In genomic region chr1:156500578-156500846, GRCh38 we compare ENCODE assay signal across 8 cellular contexts. TPM values are rescaled to one million over a fixed set of nuclear protein-coding genes. Genes with fewer than 3 reads are reported as not detected.
A peak's percentile ranks its signal among the peaks of the same experiment; 100 is the strongest.
DNase-seq lines count a peak whose midpoint lies in the region; ATAC-seq and TF ChIP-seq lines count a peak whose summit lies in the region.

TSS of gene MEF2D (minus strand) at chr1:156500775. CDS start at chr1:156483292, 17,483 bp downstream.

- DNase-seq in H7 = no peak
- DNase-seq in activated CD4-positive, alpha-beta memory T cell treated with anti-CD3 and anti-CD28 coated beads, Interleukin-2, amount 10 ng/mL, durations not matched to agents 7 days and 5 days = no peak
- DNase-seq in left cardiac atrium = no peak
- DNase-seq in gastrocnemius medialis = no peak
- no peak for DNase-seq in AML-193 (lab: John Stamatoyannopoulos, UW)
- DNase-seq in hippocampal formation (lab: John Stamatoyannopoulos, UW) = no peak

- peaks cover 9% of the 10 kb centered on the region for H3K36me3 Mint-ChIP-seq in activated CD4-positive, alpha-beta memory T cell treated with anti-CD3 and anti-CD28 coated beads, Interleukin-2, amount 10 ng/mL, durations not matched to agents 7 days and 5 days (ENCODE audit: low read depth)

- peaks cover 66 to 67% of the 10 kb centered on the region in 2 donors for H3K4me1 ChIP-seq in gastrocnemius medialis

- CTCF ChIA-PET in activated CD4-positive, alpha-beta memory T cell treated with anti-CD3 and anti-CD28 coated beads, Interleukin-2, amount 10 ng/mL, durations not matched to agents 7 days and 5 days (lab: Charles Lee) = interaction anchor here (0.9 to 2.5 kb wide), 16 partner anchors 9 to 316 kb away, joined by 3 to 48 read pairs (median 6); partner anchors contain the start of genes GPATCH4, HDGF and SH2D2A

- H3K27ac ChIP-seq in 22Rv1 = peak within 1 kb of the TSS; percentile 93
- peak within 1 kb of the TSS; percentile 96 to 99 (median 98) for H3K27ac ChIP-seq in gastrocnemius medialis

- POLR2A ChIA-PET in activated CD4-positive, alpha-beta memory T cell treated with anti-CD3 and anti-CD28 coated beads, Interleukin-2, amount 10 ng/mL, durations not matched to agents 7 days and 5 days (lab: Charles Lee) = interaction anchor here (0.8 to 11.0 kb wide), 19 partner anchors 9 to 316 kb away, joined by 3 to 286 read pairs (median 6); partner anchors contain the start of genes GPATCH4, IQGAP3, NAXE and PRCC

- H3K9me3 Mint-ChIP-seq in activated CD4-positive, alpha-beta memory T cell treated with anti-CD3 and anti-CD28 coated beads, Interleukin-2, amount 10 ng/mL, durations not matched to agents 7 days and 5 days = no peaks in the 10 kb centered on the region

- TF ChIP-seq CTCF in 22Rv1 (IDR thresholded peaks at IDR 0.05) = no peak
- TF ChIP-seq CTCF in gastrocnemius medialis (IDR thresholded peaks at IDR 0.05 in 4 of 5, conservative IDR thresholded peaks at IDR 0.05 in 1 of 5) = no peak

- ATAC-seq in left cardiac atrium (no peak), gastrocnemius medialis (peak; percentile 25 to 29), HG02642 (IDR thresholded peaks at IDR 0.05; ENCODE audit: poor library complexity, unreplicated experiment) (no peak)

- no peaks in the 10 kb centered on the region for H3K9me3 ChIP-seq in gastrocnemius medialis

- H3K27me3 Mint-ChIP-seq in activated CD4-positive, alpha-beta memory T cell treated with anti-CD3 and anti-CD28 coated beads, Interleukin-2, amount 10 ng/mL, durations not matched to agents 7 days and 5 days = no peaks in the 10 kb centered on the region

- H3K27me3 ChIP-seq in H7 (ENCODE audit: control insufficient read depth, insufficient read depth, low read length) = no peaks in the 10 kb centered on the region
- H3K27me3 ChIP-seq in gastrocnemius medialis = no peaks in the 10 kb centered on the region

- H3K27ac Mint-ChIP-seq in activated CD4-positive, alpha-beta memory T cell treated with anti-CD3 and anti-CD28 coated beads, Interleukin-2, amount 10 ng/mL, durations not matched to agents 7 days and 5 days = peak within 1 kb of the TSS; percentile 97

- peak within 1 kb of the TSS; percentile 87 for H3K4me3 Mint-ChIP-seq in activated CD4-positive, alpha-beta memory T cell treated with anti-CD3 and anti-CD28 coated beads, Interleukin-2, amount 10 ng/mL, durations not matched to agents 7 days and 5 days

- H3K4me3 ChIP-seq in H7 (ENCODE audit: insufficient read depth, low read depth, low read length) = peak within 1 kb of the TSS; percentile 72
- H3K4me3 ChIP-seq in gastrocnemius medialis = peak within 1 kb of the TSS; percentile 89 to 96 (median 93)

- H3K4me1 Mint-ChIP-seq in activated CD4-positive, alpha-beta memory T cell treated with anti-CD3 and anti-CD28 coated beads, Interleukin-2, amount 10 ng/mL, durations not matched to agents 7 days and 5 days = peaks cover 73% of the 10 kb centered on the region

- intact Hi-C loops in left cardiac atrium (cut with DNase I) (no loop called here), gastrocnemius medialis (cut with DNase I; ENCODE audit: low total_unique reads) (loop anchor here (1.0 to 5.0 kb wide), 2 partner anchors 43 to 162 kb away; no protein-coding TSS in a partner anchor)

- H3K36me3 ChIP-seq in H7 (replicated peaks; ENCODE audit: control insufficient read depth, insufficient read depth, low read length) = no peaks in the 10 kb centered on the region
- H3K36me3 ChIP-seq in gastrocnemius medialis = no peaks in the 10 kb centered on the region

- in situ Hi-C loops in gastrocnemius medialis (cut with MboI; ENCODE audit: low sequenced_read_pairs in 4 of 4) = no loop called here

- peak in 1 of 2 donors; percentile 94 for TF ChIP-seq POLR2A in gastrocnemius medialis (IDR thresholded peaks at IDR 0.05)

RNA-seq across cellular contexts. Expression of gene MEF2D, which starts in this region (rescaled TPM):
- total RNA-seq in H7 (2014; rRNA removed; shearing (Covaris generic)) = 14.2 TPM in 2 replicates
- total RNA-seq in activated CD4-positive, alpha-beta memory T cell treated with anti-CD3 and anti-CD28 coated beads, Interleukin-2, amount 10 ng/mL, durations not matched to agents 7 days and 5 days = 10 to 100 TPM; 49.5 to 52.1 TPM
- total RNA-seq in left cardiac atrium (10 to 100 TPM; 69.0 to 81.7 TPM), gastrocnemius medialis (100 to 1,000 TPM; 129 to 260 (median 168) TPM)

Comparison
In these comparisons a context has a peak if more than half of its experiments do, and no peak if none do; other contexts are left out.
1. ATAC-seq: peak in gastrocnemius medialis (2 of 2); none in left cardiac atrium (0 of 2) and HG02642 (single experiment).